Comparison of ENCODE assay signal across 16 cellular contexts in genomic region chr6:41965429-41966213, GRCh38. TPM values are rescaled to one million over a fixed set of nuclear protein-coding genes. Genes with fewer than 3 reads are reported as not detected.
DNase-seq lines count a peak whose midpoint lies in the region; ATAC-seq and TF ChIP-seq lines count a peak whose summit lies in the region.
"Had no signal": no experiment of that assay in that cellular context is flagged by ENCODE, and none has a peak within 500 bp of the region (broad histone marks: within the 10 kb centered on the region; RNA-seq: fewer than 3 reads in every experiment).

No MANE protein-coding gene starts in this region.

- intact Hi-C loops in natural killer cell (cut with micrococcal nuclease), result no loop called here
- intact Hi-C loops in left ventricle myocardium inferior (cut with micrococcal nuclease), result no loop called here

- TF ChIP-seq CTCF in endothelial cell (IDR thresholded peaks at IDR 0.05; ENCODE audit: unreplicated experiment) (no peak), natural killer cell (IDR thresholded peaks at IDR 0.05) (no peak), left ventricle myocardium inferior (IDR thresholded peaks at IDR 0.05; ENCODE audit: borderline replicate concordance) (no peak)

- H3K36me3 ChIP-seq in left ventricle myocardium inferior, result no peaks in the 10 kb centered on the region
- H3K36me3 ChIP-seq: MG63 had no signal

- H3K36me3 Mint-ChIP-seq in IgD-negative memory B cell (peaks cover 5% of the 10 kb centered on the region), endothelial cell (ENCODE audit: low read depth, unreplicated experiment) (no peaks in the 10 kb centered on the region), natural killer cell (no peaks in the 10 kb centered on the region)
- H3K36me3 Mint-ChIP-seq in stimulated activated naive B cell treated with anti-CD40 and anti-IgM and Interleukin-4, amounts not matched to agents 10 μg/mL and 1 μg/mL and 100 μg/mL, for 72 hours, result peaks cover 4 to 10% of the 10 kb centered on the region in 2 donors

- no peak overlapping the region for H3K4me3 ChIP-seq in left ventricle myocardium inferior
- H3K4me3 ChIP-seq: MG63, smooth muscle cell, tibial nerve had no signal

- ATAC-seq in natural killer cell, result no peak
- no peak for ATAC-seq in HG03439 (IDR thresholded peaks at IDR 0.05; ENCODE audit: unreplicated experiment)
- ATAC-seq in stimulated activated naive B cell treated with anti-CD40 and anti-IgM and Interleukin-4, amounts not matched to agents 10 μg/mL and 1 μg/mL and 100 μg/mL, for 72 hours (replicated peaks), result no peak
- no peak for ATAC-seq in HG03521 (IDR thresholded peaks at IDR 0.05; ENCODE audit: unreplicated experiment)

- H3K27me3 Mint-ChIP-seq in IgD-negative memory B cell, result no peaks in the 10 kb centered on the region
- peaks cover 3% of the 10 kb centered on the region for H3K27me3 Mint-ChIP-seq in endothelial cell (ENCODE audit: unreplicated experiment)
- H3K27me3 Mint-ChIP-seq in natural killer cell (ENCODE audit: low read depth in 2 of 2), result no peaks in the 10 kb centered on the region
- H3K27me3 Mint-ChIP-seq in stimulated activated naive B cell treated with anti-CD40 and anti-IgM and Interleukin-4, amounts not matched to agents 10 μg/mL and 1 μg/mL and 100 μg/mL, for 72 hours, result no peaks in the 10 kb centered on the region

- no peaks in the 10 kb centered on the region for H3K9me3 ChIP-seq in left ventricle myocardium inferior (replicated peaks)
- H3K9me3 ChIP-seq: MG63, tibial nerve had no signal

- H3K4me3 Mint-ChIP-seq in IgD-negative memory B cell, result no peak overlapping the region
- H3K4me3 Mint-ChIP-seq in endothelial cell (ENCODE audit: unreplicated experiment), result no peak overlapping the region
- no peak overlapping the region for H3K4me3 Mint-ChIP-seq in natural killer cell
- no peak overlapping the region for H3K4me3 Mint-ChIP-seq in stimulated activated naive B cell treated with anti-CD40 and anti-IgM and Interleukin-4, amounts not matched to agents 10 μg/mL and 1 μg/mL and 100 μg/mL, for 72 hours

- H3K9me3 Mint-ChIP-seq in IgD-negative memory B cell (no peaks in the 10 kb centered on the region), endothelial cell (ENCODE audit: unreplicated experiment) (no peaks in the 10 kb centered on the region), natural killer cell (no peaks in the 10 kb centered on the region)
- H3K9me3 Mint-ChIP-seq in stimulated activated naive B cell treated with anti-CD40 and anti-IgM and Interleukin-4, amounts not matched to agents 10 μg/mL and 1 μg/mL and 100 μg/mL, for 72 hours, result peaks cover 0 to 5% of the 10 kb centered on the region in 2 donors

- H3K27ac Mint-ChIP-seq in IgD-negative memory B cell, result peak overlapping the region in 2 of 3 donors; percentile 46 to 76
- peak overlapping the region; percentile 97 for H3K27ac Mint-ChIP-seq in endothelial cell (ENCODE audit: unreplicated experiment)
- peak overlapping the region; percentile 37 to 55 for H3K27ac Mint-ChIP-seq in natural killer cell
- no peak overlapping the region for H3K27ac Mint-ChIP-seq in stimulated activated naive B cell treated with anti-CD40 and anti-IgM and Interleukin-4, amounts not matched to agents 10 μg/mL and 1 μg/mL and 100 μg/mL, for 72 hours

- H3K4me1 ChIP-seq in left ventricle myocardium inferior, result peaks cover 14% of the 10 kb centered on the region

- H3K4me1 Mint-ChIP-seq in IgD-negative memory B cell, result peaks cover 9 to 28% (median 10%) of the 10 kb centered on the region in 3 donors
- H3K4me1 Mint-ChIP-seq in endothelial cell (ENCODE audit: unreplicated experiment), result peaks cover 46% of the 10 kb centered on the region
- peaks cover 70 to 82% of the 10 kb centered on the region in 2 donors for H3K4me1 Mint-ChIP-seq in natural killer cell
- H3K4me1 Mint-ChIP-seq in stimulated activated naive B cell treated with anti-CD40 and anti-IgM and Interleukin-4, amounts not matched to agents 10 μg/mL and 1 μg/mL and 100 μg/mL, for 72 hours, result peaks cover 32 to 57% of the 10 kb centered on the region in 2 donors

- H3K27me3 ChIP-seq in left ventricle myocardium inferior (ENCODE audit: low read depth), result no peaks in the 10 kb centered on the region
- H3K27me3 ChIP-seq: MG63, tibial nerve had no signal

- DNase-seq in ELF-1 (ENCODE audit: low read depth, low spot score) (peak; percentile 95), endothelial cell (ENCODE audit: low spot score) (peak; percentile 34), natural killer cell (no peak), left ventricle myocardium inferior (no peak)
- DNase-seq in stimulated activated naive B cell treated with anti-CD40 and anti-IgM and Interleukin-4, amounts not matched to agents 10 μg/mL and 1 μg/mL and 100 μg/mL, for 72 hours, result no peak
- DNase-seq: anterior cingulate cortex, COR-L47, MG63, NCI-H2227 treated with DMSO at 0.1 percent for 48 hours, T-helper 2 cell had no signal

- H3K27ac ChIP-seq in left ventricle myocardium inferior (replicated peaks), result no peak overlapping the region
- H3K27ac ChIP-seq: HL-60, tibial nerve had no signal

RNA-seq across cellular contexts. Expression of gene CCND3, which starts 24.0 kb away (rescaled TPM):
- polyA plus RNA-seq in IgD-negative memory B cell, result 309 TPM
- total RNA-seq in endothelial cell (ENCODE audit: unreplicated experiment), result 39.3 TPM
- 100 to 1,000 TPM; 409 to 438 (median 438) TPM for total RNA-seq in natural killer cell
- total RNA-seq in left ventricle myocardium inferior, result 44.5 TPM

RNA-seq across cellular contexts. Expression of gene BYSL, which starts 44.3 kb away (rescaled TPM):
- polyA plus RNA-seq in IgD-negative memory B cell, result 9.6 TPM
- total RNA-seq in endothelial cell (ENCODE audit: unreplicated experiment), result 21.9 TPM
- total RNA-seq in natural killer cell, result 10 to 100 TPM in 1 of 3 donors, 1 to 10 TPM in 2; 5.4 to 11.6 (median 5.7) TPM
- total RNA-seq in left ventricle myocardium inferior, result 9.0 TPM

RNA-seq across cellular contexts. Expression of gene MED20, which starts 44.7 kb away (rescaled TPM):
- 9.8 TPM for polyA plus RNA-seq in IgD-negative memory B cell
- 39.4 TPM for total RNA-seq in endothelial cell (ENCODE audit: unreplicated experiment)
- total RNA-seq in natural killer cell, result 10 to 100 TPM in 2 of 3 donors, 1 to 10 TPM in 1; 6.4 to 15.2 (median 15.0) TPM
- total RNA-seq in left ventricle myocardium inferior, result 18.1 TPM

Comparison
In these comparisons a context has a peak if more than half of its experiments do, and no peak if none do; other contexts are left out.
1. DNase-seq: peak in ELF-1 (single experiment) and endothelial cell (single experiment); none in natural killer cell (single experiment), stimulated activated naive B cell treated with anti-CD40 and anti-IgM and Interleukin-4, amounts not matched to agents 10 μg/mL and 1 μg/mL and 100 μg/mL, for 72 hours (single experiment) and left ventricle myocardium inferior (single experiment).